8 cellular contexts compared by ENCODE assay signal in the genomic region with DNA sequence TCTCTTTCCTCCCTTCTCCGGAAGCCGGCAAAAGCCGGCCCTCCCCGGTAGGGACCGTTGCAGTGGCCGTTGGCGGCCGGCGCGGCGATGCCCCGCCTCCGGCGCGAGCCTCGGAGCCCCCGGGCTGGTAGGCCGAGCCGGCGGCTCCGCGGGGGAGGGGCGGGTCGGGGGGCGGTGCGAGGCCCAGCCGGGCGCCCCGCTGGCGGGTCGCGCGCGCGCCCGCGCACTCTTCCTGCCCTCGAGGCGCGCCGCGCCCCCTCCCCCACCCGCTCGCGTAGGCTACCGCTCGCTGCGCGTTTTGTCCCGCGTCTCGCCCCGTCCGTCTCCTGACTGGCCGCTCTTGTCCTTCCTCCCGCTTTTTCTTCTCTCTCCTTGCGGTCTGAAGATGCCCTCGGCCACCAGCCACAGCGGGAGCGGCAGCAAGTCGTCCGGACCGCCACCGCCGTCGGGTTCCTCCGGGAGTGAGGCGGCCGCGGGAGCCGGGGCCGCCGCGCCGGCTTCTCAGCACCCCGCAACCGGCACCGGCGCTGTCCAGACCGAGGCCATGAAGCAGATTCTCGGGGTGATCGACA. TPM values are rescaled to one million over a fixed set of nuclear protein-coding genes. Genes with fewer than 3 reads are reported as not detected.
DNase-seq lines count a peak whose midpoint lies in the region; ATAC-seq, FAIRE-seq and TF ChIP-seq lines count a peak whose summit lies in the region.

No MANE protein-coding gene starts in this region.

- peak; percentile 79 for TF ChIP-seq POLR2A in H54 (IDR thresholded peaks at IDR 0.05; ENCODE audit: low read depth, low read length)

- no peaks in the 10 kb centered on the region for H3K9me3 ChIP-seq in ES-I3 (ENCODE audit: control insufficient read depth, insufficient read depth, low read length)

- ATAC-seq in omental fat pad (ENCODE audit: low FRiP score) = peak; percentile 92

- H3K27ac ChIP-seq in temporal lobe (ENCODE audit: low read depth, low read length) = peak overlapping the region; percentile 72

- peak overlapping the region; percentile 85 for H3K9ac ChIP-seq in ES-I3 (ENCODE audit: low read depth, low read length)

- DNase-seq in H54 (ENCODE audit: insufficient read length, low spot score) (peak; percentile 79), M059J (ENCODE audit: low read depth) (peak; percentile 83), SK-N-DZ (ENCODE audit: low spot score) (peak; percentile 73), globus pallidus (ENCODE audit: low spot score) (peak; percentile 84), omental fat pad (ENCODE audit: low spot score) (peak; percentile 68)
- peak; percentile 93 for DNase-seq in activated naive CD4-positive, alpha-beta T cell treated with anti-CD3 and anti-CD28 coated beads, Interleukin-2, amount 50 U/mL, for 16 hours

- H3K4me1 ChIP-seq in ES-I3 (ENCODE audit: insufficient read depth, low read length) = peaks cover 6% of the 10 kb centered on the region; the same call in 1 of the 2 replicates

- FAIRE-seq in H54 (lab: Jason Lieb, UNC) = no peak

- H3K36me3 ChIP-seq in ES-I3 (ENCODE audit: insufficient read depth, low read length) = peaks cover 5% of the 10 kb centered on the region

- TF ChIP-seq CTCF in omental fat pad (IDR thresholded peaks at IDR 0.05) = no peak

RNA-seq across cellular contexts. Expression of a gene that starts 0.6 kb away (rescaled TPM):
- 172 and 283 TPM in 2 replicates for total RNA-seq in M059J (2014; rRNA removed; shearing (Covaris generic))
- polyA plus RNA-seq in SK-N-DZ (2014; cell fraction: cytosol; rRNA removed) = 153 and 161 TPM in 2 replicates
- polyA plus RNA-seq in SK-N-DZ (2014; cell fraction: nucleus; rRNA removed) = 102 and 145 TPM in 2 replicates
- total RNA-seq in omental fat pad = 100 to 1,000 TPM; 130 to 190 (median 141) TPM
- total RNA-seq in temporal lobe = 249 TPM

RNA-seq across cellular contexts. Expression of a gene that starts 53.3 kb away (rescaled TPM):
- 22.5 and 40.3 TPM in 2 replicates for total RNA-seq in M059J (2014; rRNA removed; shearing (Covaris generic))
- 30.3 and 33.1 TPM in 2 replicates for polyA plus RNA-seq in SK-N-DZ (2014; cell fraction: cytosol; rRNA removed)
- polyA plus RNA-seq in SK-N-DZ (2014; cell fraction: nucleus; rRNA removed) = 34.8 and 46.8 TPM in 2 replicates
- 10 to 100 TPM; 26.5 to 52.7 (median 27.7) TPM for total RNA-seq in omental fat pad
- 15.7 TPM for total RNA-seq in temporal lobe

Comparison
In these comparisons a context has a peak if more than half of its experiments do, and no peak if none do; other contexts are left out.
1. Peak in every context shown above with its lines: DNase-seq, ATAC-seq and H3K27ac ChIP-seq.